Comparison of ENCODE assay signal across 8 cellular contexts in the genomic region with DNA sequence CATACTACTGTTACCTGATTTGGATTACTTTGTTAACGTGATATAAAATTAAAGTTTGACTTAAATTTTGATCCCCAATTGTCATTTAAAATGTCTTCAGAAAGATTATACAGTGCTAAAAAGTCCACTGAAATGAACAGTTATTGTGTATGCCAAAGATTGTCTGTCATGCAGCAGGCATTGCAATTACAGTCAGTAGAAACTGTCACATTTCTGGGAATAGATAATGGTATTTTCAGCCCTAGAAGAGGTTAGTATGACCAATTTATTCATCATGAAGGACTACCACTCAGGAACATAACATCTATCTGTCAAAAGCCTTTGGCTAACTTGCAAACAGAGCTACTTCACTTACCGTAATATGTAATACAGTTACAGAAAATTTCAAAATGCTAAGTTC.
"Had no signal": no experiment of that assay in that cellular context is flagged by ENCODE, and none has a peak within 500 bp of the region (broad histone marks: within the 10 kb centered on the region; RNA-seq: fewer than 3 reads in every experiment).

No MANE protein-coding gene starts in this region.

- H3K9ac ChIP-seq: GM23248 had no signal

- DNase-seq: GM23248, GOT3, H7, H9, HCEC 1CT, HFFc6 had no signal

- H3K36me3 ChIP-seq: HAP-1 had no signal

- H2AFZ ChIP-seq: GM23248, GM23338 had no signal

- H3K9me3 ChIP-seq: HAP-1 had no signal

- H3K4me3 ChIP-seq: GM23248, GM23338, HAP-1 had no signal

- H3K27ac ChIP-seq: GM23248 had no signal

- H3K4me2 ChIP-seq: GM23338 had no signal
